ENCODE assay signal across 9 cellular contexts in the genomic region with DNA sequence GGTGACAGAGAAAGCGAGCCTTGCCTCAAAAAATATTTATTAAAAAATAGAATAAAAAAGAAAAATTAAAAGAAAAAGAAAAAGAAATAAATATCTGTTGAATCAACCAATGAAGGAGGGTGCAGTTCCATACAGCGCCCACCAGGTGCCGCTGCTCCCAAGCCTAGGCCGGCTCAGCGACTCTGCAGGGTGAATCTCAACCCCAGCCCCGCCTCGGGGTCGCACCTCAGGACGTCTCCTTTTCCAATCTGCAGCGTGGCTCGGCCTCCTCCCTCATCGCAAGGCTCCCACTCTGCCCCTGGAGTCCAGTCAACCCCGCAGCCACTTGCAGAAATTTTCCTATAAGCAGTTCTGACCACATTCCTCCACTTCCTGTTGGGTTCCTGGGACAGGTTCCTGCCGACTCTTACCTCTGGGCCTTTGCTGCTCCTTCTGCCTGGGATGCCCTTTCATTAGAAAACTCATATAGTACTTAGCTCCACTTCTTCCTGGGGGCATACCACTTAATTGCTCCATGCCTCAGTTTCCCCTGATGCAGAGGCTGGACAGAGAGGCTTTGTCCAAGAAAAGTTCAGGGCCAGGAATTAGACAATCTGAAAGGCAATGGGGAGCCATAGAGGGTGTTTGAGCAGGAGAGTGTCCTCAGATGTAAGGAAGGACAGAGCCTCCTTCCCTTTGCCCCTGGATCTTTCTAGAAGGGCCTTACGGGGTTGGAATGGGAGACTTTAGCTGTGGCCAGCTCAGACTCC. TPM values are rescaled to one million over a fixed set of nuclear protein-coding genes. Genes with fewer than 3 reads are reported as not detected.
DNase-seq lines count a peak whose midpoint lies in the region; ATAC-seq, FAIRE-seq and TF ChIP-seq lines count a peak whose summit lies in the region.
"Had no signal": no experiment of that assay in that cellular context is flagged by ENCODE, and none has a peak within 500 bp of the region (broad histone marks: within the 10 kb centered on the region; RNA-seq: fewer than 3 reads in every experiment).

No MANE protein-coding gene starts in this region.

- no peak overlapping the region for H3K4me3 ChIP-seq in OCI-LY1 (ENCODE audit: low read depth, low read length, poor library complexity, severe bottlenecking)
- H3K4me3 ChIP-seq in esophagus squamous epithelium = peak overlapping the region in 2 of 4 donors; percentile 13 to 29
- no peak overlapping the region for H3K4me3 ChIP-seq in testis

- no peak overlapping the region for H3K4me3 Mint-ChIP-seq in neural crest cell

- H3K4me2 ChIP-seq in OCI-LY1 (ENCODE audit: low read length) = no peak overlapping the region

- peak; percentile 72 for TF ChIP-seq CTCF in OCI-LY1 (IDR thresholded peaks at IDR 0.05; ENCODE audit: low read length)
- peak; percentile 83 to 100 (median 96) for TF ChIP-seq CTCF in esophagus squamous epithelium (IDR thresholded peaks at IDR 0.05)
- TF ChIP-seq CTCF in neural crest cell (conservative IDR thresholded peaks at IDR 0.05) = peak; percentile 99
- TF ChIP-seq CTCF in testis (IDR thresholded peaks at IDR 0.05) = peak; percentile 80 to 100 (median 81)

- ATAC-seq in GM19023 (IDR thresholded peaks at IDR 0.05; ENCODE audit: unreplicated experiment) = no peak

- no peaks in the 10 kb centered on the region for H3K4me1 Mint-ChIP-seq in neural crest cell

- H4K20me1 ChIP-seq in OCI-LY1 (ENCODE audit: insufficient read depth, low read length) = no peaks in the 10 kb centered on the region

- H3K4me1 ChIP-seq in OCI-LY1 (ENCODE audit: insufficient read depth, low read length, severe bottlenecking) = no peaks in the 10 kb centered on the region
- H3K4me1 ChIP-seq in esophagus squamous epithelium = peaks cover 0 to 6% (median 0%) of the 10 kb centered on the region in 3 donors
- H3K4me1 ChIP-seq in testis = no peaks in the 10 kb centered on the region

- no peaks in the 10 kb centered on the region for H3K9me2 ChIP-seq in OCI-LY1 (ENCODE audit: low read depth, low read length)

- H3K36me3 Mint-ChIP-seq in neural crest cell (ENCODE audit: low read depth) = no peaks in the 10 kb centered on the region

- intact Hi-C loops in esophagus squamous epithelium (cut with DNase I) (loop anchor here (2.0 kb wide), 1 partner anchor 426 kb away; no protein-coding TSS in a partner anchor), testis (cut with DNase I; ENCODE audit: low total_unique reads) (no loop called here)

- H3K9me3 ChIP-seq in OCI-LY1 (ENCODE audit: low read length) (no peaks in the 10 kb centered on the region), esophagus squamous epithelium (no peaks in the 10 kb centered on the region), testis (no peaks in the 10 kb centered on the region)

- no peaks in the 10 kb centered on the region for H3F3A ChIP-seq in OCI-LY1 (ENCODE audit: insufficient read depth, low read length)

- H3K27me3 Mint-ChIP-seq in neural crest cell (ENCODE audit: low read depth) = peaks cover 50% of the 10 kb centered on the region

- no peak overlapping the region for H3K27ac Mint-ChIP-seq in neural crest cell (ENCODE audit: unreplicated experiment)

- no peaks in the 10 kb centered on the region for H3K79me2 ChIP-seq in OCI-LY1 (ENCODE audit: insufficient read depth, low read length)

- H2AFZ ChIP-seq in OCI-LY1 (ENCODE audit: low read length) = no peak overlapping the region

- H3K27me3 ChIP-seq in OCI-LY1 (ENCODE audit: insufficient read depth, low read length) (no peaks in the 10 kb centered on the region), esophagus squamous epithelium (peaks cover 0 to 44% (median 0%) of the 10 kb centered on the region in 4 donors), testis (no peaks in the 10 kb centered on the region)

- FAIRE-seq in A204.1 (lab: Jason Lieb, UNC) (peak; percentile 65), GM18507 (lab: Jason Lieb, UNC) (peak; percentile 78)

- DNase-seq in GM18507 (ENCODE audit: extremely low spot score, insufficient read length, low read depth) (peak; percentile 51), activated T-cell treated with anti-CD3 and anti-CD28 coated beads for 4 hours (peak; percentile 66), esophagus squamous epithelium (lab: John Stamatoyannopoulos, UW) (no peak), neural crest cell (ENCODE audit: low read depth, low spot score) (peak; percentile 68), testis (peak; percentile 58)

- no peaks in the 10 kb centered on the region for H3K36me3 ChIP-seq in OCI-LY1 (ENCODE audit: insufficient read depth, low read length)
- H3K36me3 ChIP-seq in esophagus squamous epithelium = no peaks in the 10 kb centered on the region
- no peaks in the 10 kb centered on the region for H3K36me3 ChIP-seq in testis (ENCODE audit: low read depth, missing control alignments)

- TF ChIP-seq POLR2A in esophagus squamous epithelium (IDR thresholded peaks at IDR 0.05) = no peak
- no peak for TF ChIP-seq POLR2A in testis (IDR thresholded peaks at IDR 0.05)

- no peaks in the 10 kb centered on the region for H3K9me3 Mint-ChIP-seq in neural crest cell

- no peak overlapping the region for H3K27ac ChIP-seq in OCI-LY1 (ENCODE audit: low read depth, low read length, poor library complexity, severe bottlenecking)
- H3K27ac ChIP-seq in esophagus squamous epithelium = no peak overlapping the region
- H3K27ac ChIP-seq in testis = no peak overlapping the region

- H3K9ac ChIP-seq in OCI-LY1 (ENCODE audit: low read length) = no peak overlapping the region

- WGBS in esophagus squamous epithelium, 2 donors = 2 to 3% methylated on average over 15 of the region's 15 CpGs
- 4 to 5% methylated on average over 15 of the region's 15 CpGs for WGBS in testis, 2 donors

RNA-seq across cellular contexts. Expression of a gene that starts 24.3 kb away (rescaled TPM):
- not detected for total RNA-seq in esophagus squamous epithelium
- not detected in 2 replicates for total RNA-seq in neural crest cell
- total RNA-seq in testis = 1 to 10 TPM; 1.4 to 4.6 TPM
- polyA plus RNA-seq in testis (ENCODE audit: insufficient read depth, low read depth, low replicate concordance) = 4.0 TPM
- total RNA-seq: urinary bladder had no signal
- polyA plus RNA-seq: urinary bladder had no signal

RNA-seq across cellular contexts. Expression of a gene that starts 43.8 kb away (rescaled TPM):
- total RNA-seq in esophagus squamous epithelium = not detected
- not detected in 2 replicates for total RNA-seq in neural crest cell
- 100 to 1,000 TPM in 1 of 2 donors, 10 to 100 TPM in 1; 54.9 to 126 TPM for total RNA-seq in testis
- 122 TPM for polyA plus RNA-seq in testis (ENCODE audit: insufficient read depth, low read depth, low replicate concordance)
- total RNA-seq: urinary bladder had no signal
- polyA plus RNA-seq: urinary bladder had no signal

RNA-seq across cellular contexts. Expression of a gene that starts 44.2 kb away (rescaled TPM):
- 1 to 10 TPM; 2.0 to 8.8 (median 3.6) TPM for total RNA-seq in esophagus squamous epithelium
- total RNA-seq in neural crest cell = 30.9 and 31.4 TPM in 2 replicates
- total RNA-seq in testis = 10 to 100 TPM; 27.9 to 31.9 TPM
- polyA plus RNA-seq in testis (ENCODE audit: insufficient read depth, low read depth, low replicate concordance) = 7.2 TPM

Comparison
In these comparisons a context has a peak if more than half of its experiments do, and no peak if none do; other contexts are left out.
1. RNA of a gene that starts 43.8 kb away (total RNA-seq): 54.9 to 126 TPM in testis; not detected in esophagus squamous epithelium and not detected in neural crest cell; every median in the first group is over 10 times any median in the second.
2. Peak in every context shown above with its lines, with median percentiles within 50 percentile points of each other: CTCF ChIP-seq.